Comparison of ENCODE assay signal across 9 cellular contexts in the genomic region with DNA sequence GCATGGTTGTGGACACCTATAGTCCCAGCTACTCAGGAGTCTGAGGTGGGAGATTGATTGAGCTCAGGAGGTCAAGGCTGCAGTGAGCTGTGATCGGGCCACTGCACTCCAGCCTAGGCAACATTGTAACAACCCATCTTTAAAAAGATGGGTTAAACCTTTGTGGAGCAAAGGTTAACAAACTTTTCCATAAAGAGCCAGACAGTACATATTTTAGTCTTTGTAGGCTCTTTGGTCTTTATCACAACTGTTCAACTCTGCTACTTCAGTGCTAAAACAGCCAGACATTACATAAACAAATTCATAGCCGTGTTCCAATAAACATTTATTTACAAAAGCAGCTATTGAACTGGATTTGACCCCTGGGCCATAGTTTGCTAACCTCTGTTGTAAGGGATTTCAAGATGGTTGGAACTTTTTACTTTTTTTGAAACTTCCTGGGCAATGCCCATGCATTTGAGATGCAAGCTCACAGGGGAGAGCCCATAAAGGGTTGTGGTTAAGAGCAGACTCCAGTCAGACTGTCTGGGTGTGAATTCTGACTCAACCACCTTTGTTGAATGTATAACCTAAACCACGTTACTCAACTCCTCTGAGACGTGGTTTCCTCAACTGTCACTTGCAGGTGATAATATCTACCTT. TPM values are rescaled to one million over a fixed set of nuclear protein-coding genes. Genes with fewer than 3 reads are reported as not detected.
DNase-seq lines count a peak whose midpoint lies in the region; ATAC-seq lines count a peak whose summit lies in the region.
"Had no signal": no experiment of that assay in that cellular context is flagged by ENCODE, and none has a peak within 500 bp of the region (broad histone marks: within the 10 kb centered on the region; RNA-seq: fewer than 3 reads in every experiment).

No MANE protein-coding gene starts in this region.

- H3K4me3 ChIP-seq in aorta (ENCODE audit: low read length in 2 of 2): no peak overlapping the region

- no peaks in the 10 kb centered on the region for H3K27me3 ChIP-seq in aorta (ENCODE audit: control insufficient read depth in 1 of 2, insufficient read depth in 2 of 2, low read length in 1 of 2)

- ATAC-seq in GM18909 (IDR thresholded peaks at IDR 0.05; ENCODE audit: poor library complexity, unreplicated experiment) (peak; percentile 40), HG03175 (IDR thresholded peaks at IDR 0.05; ENCODE audit: unreplicated experiment) (peak; percentile 37), aorta (ENCODE audit: low FRiP score) (no peak)
- ATAC-seq in activated T-helper 17 cell treated with anti-CD3 and anti-CD28 coated beads, Interleukin-2, amount 50 U/mL, for 72 hours (replicated peaks): peak; percentile 100

- H3K27ac Mint-ChIP-seq in activated T-helper 17 cell treated with anti-CD3 and anti-CD28 coated beads, Interleukin-2, amount 50 U/mL, for 72 hours: no peak overlapping the region

- intact Hi-C loops in aorta (cut with DNase I): no loop called here

- H3K27ac ChIP-seq in aorta (ENCODE audit: low read depth in 1 of 2, low read length in 2 of 2): no peak overlapping the region

- H3K4me1 ChIP-seq in aorta (ENCODE audit: control insufficient read depth in 1 of 2, insufficient read depth in 2 of 2, low read length in 2 of 2): no peaks in the 10 kb centered on the region

- peaks cover 17% of the 10 kb centered on the region for H3K27me3 Mint-ChIP-seq in activated T-helper 17 cell treated with anti-CD3 and anti-CD28 coated beads, Interleukin-2, amount 50 U/mL, for 72 hours

- peak; percentile 54 for DNase-seq in stimulated activated CD4-positive, alpha-beta T cell treated with anti-CD3 and anti-CD28 coated beads, Interleukin-1b, Interleukin-23, amount 100 ng/mL, for 48 hours
- DNase-seq in HT-29 (ENCODE audit: low spot score) (no peak), NCI-H1417 (lab: John Stamatoyannopoulos, UW) (no peak), ureter (ENCODE audit: low spot score) (no peak), aorta (no peak)

- WGBS in aorta, 2 donors: 82 to 87% methylated on average over 4 of the region's 4 CpGs

- no peaks in the 10 kb centered on the region for H3K9me3 ChIP-seq in aorta (ENCODE audit: control insufficient read depth, low read length)

- H3K36me3 Mint-ChIP-seq in activated T-helper 17 cell treated with anti-CD3 and anti-CD28 coated beads, Interleukin-2, amount 50 U/mL, for 72 hours (ENCODE audit: low read depth): no peaks in the 10 kb centered on the region

- no peaks in the 10 kb centered on the region for H3K36me3 ChIP-seq in aorta (ENCODE audit: control insufficient read depth in 1 of 2, insufficient read depth in 2 of 2, low read length in 1 of 2)

- H3K4me1 Mint-ChIP-seq in activated T-helper 17 cell treated with anti-CD3 and anti-CD28 coated beads, Interleukin-2, amount 50 U/mL, for 72 hours: peaks cover 8% of the 10 kb centered on the region

- H3K4me3 Mint-ChIP-seq in activated T-helper 17 cell treated with anti-CD3 and anti-CD28 coated beads, Interleukin-2, amount 50 U/mL, for 72 hours: no peak overlapping the region

- no peaks in the 10 kb centered on the region for H3K9me3 Mint-ChIP-seq in activated T-helper 17 cell treated with anti-CD3 and anti-CD28 coated beads, Interleukin-2, amount 50 U/mL, for 72 hours

RNA-seq across cellular contexts. Expression of a gene that starts 10.8 kb away (rescaled TPM):
- under 1 TPM; 0.13 to 0.19 TPM for total RNA-seq in activated T-helper 17 cell treated with anti-CD3 and anti-CD28 coated beads, Interleukin-2, amount 50 U/mL, for 72 hours
- 108 and 119 TPM in 2 replicates for total RNA-seq in HT-29 (2014; rRNA removed; shearing (Covaris generic))
- total RNA-seq in ureter: 83.2 TPM
- total RNA-seq in aorta: under 1 TPM; 0.36 to 0.45 TPM
- 10 to 100 TPM in 1 of 2 donors, under 1 TPM in 1; 0.46 to 23.3 TPM for polyA plus RNA-seq in aorta

RNA-seq across cellular contexts. Expression of a gene that starts 32.8 kb away (rescaled TPM):
- total RNA-seq in activated T-helper 17 cell treated with anti-CD3 and anti-CD28 coated beads, Interleukin-2, amount 50 U/mL, for 72 hours: 1 to 10 TPM in 1 of 2 donors, not detected in 1; 1.8 TPM
- not detected in 2 replicates for total RNA-seq in HT-29 (2014; rRNA removed; shearing (Covaris generic))
- total RNA-seq in ureter (not detected), aorta (not detected)
- polyA plus RNA-seq in aorta: not detected
- total RNA-seq: kidney epithelial cell had no signal

Comparison
In these comparisons a context has a peak if more than half of its experiments do, and no peak if none do; other contexts are left out.
1. RNA of a gene that starts 10.8 kb away (total RNA-seq): 108 to 119 TPM in HT-29 and 83.2 TPM in ureter (single experiment); 0.36 to 0.45 TPM in aorta and 0.13 to 0.19 TPM in activated T-helper 17 cell treated with anti-CD3 and anti-CD28 coated beads, Interleukin-2, amount 50 U/mL, for 72 hours; every median in the first group is over 10 times any median in the second.